Comparison of ENCODE assay signal across 8 cellular contexts in the genomic region with DNA sequence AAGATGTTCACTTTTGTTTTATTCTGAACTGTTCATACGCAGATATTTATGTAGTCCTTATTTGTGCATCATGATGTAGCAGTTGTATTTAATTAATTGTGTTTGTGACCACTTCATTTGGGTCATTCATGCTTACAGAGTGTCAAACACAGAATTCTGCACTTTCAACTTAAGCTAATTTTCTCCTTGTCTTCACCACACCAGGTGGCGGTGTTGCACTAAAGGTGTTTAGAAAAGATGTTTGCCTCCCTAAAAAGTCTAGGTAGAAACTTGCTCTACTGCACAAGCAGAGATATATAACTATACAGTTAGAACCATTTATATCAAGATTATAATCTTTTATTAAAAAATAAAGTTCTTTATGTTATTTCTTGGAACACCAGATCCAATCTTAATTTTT. TPM values are rescaled to one million over a fixed set of nuclear protein-coding genes. Genes with fewer than 3 reads are reported as not detected.
A peak's percentile ranks its signal among the peaks of the same experiment; 100 is the strongest.
DNase-seq lines count a peak whose midpoint lies in the region; ATAC-seq and TF ChIP-seq lines count a peak whose summit lies in the region.

No MANE protein-coding gene starts in this region.

- H4K20me1 ChIP-seq in SU-DHL-6 (ENCODE audit: low read depth, low read length), result no peaks in the 10 kb centered on the region

- no peaks in the 10 kb centered on the region; the same call in 1 of the 2 replicates for H3K27me3 Mint-ChIP-seq in HFFc6 (ENCODE audit: insufficient read depth)

- H3K27ac Mint-ChIP-seq in HFFc6, result no peak overlapping the region

- no peaks in the 10 kb centered on the region for H3K9me2 ChIP-seq in SU-DHL-6 (replicated peaks; ENCODE audit: insufficient read depth, low read length)

- WGBS in mesenchymal stem cell, result no CpG with 5 or more reads among the region's 2 CpGs

- no peaks in the 10 kb centered on the region for H3K4me1 Mint-ChIP-seq in HFFc6 (ENCODE audit: low read depth)

- no peak overlapping the region for H4K91ac ChIP-seq in mesenchymal stem cell (ENCODE audit: low read length)

- H3K27ac ChIP-seq in SU-DHL-6 (ENCODE audit: low read depth, low read length) (no peak overlapping the region), caudate nucleus (ENCODE audit: low read depth, low read length) (no peak overlapping the region), mesenchymal stem cell (ENCODE audit: low read length, poor library complexity, severe bottlenecking) (no peak overlapping the region)

- H3K4me1 ChIP-seq in mesenchymal stem cell (ENCODE audit: control insufficient read depth, insufficient read depth, low read depth, low read length), result no peaks in the 10 kb centered on the region

- H4K8ac ChIP-seq in mesenchymal stem cell (ENCODE audit: low read length), result no peak overlapping the region

- no peak overlapping the region for H3K4me3 ChIP-seq in SU-DHL-6 (ENCODE audit: insufficient read depth, low read length, poor library complexity, severe bottlenecking)
- H3K4me3 ChIP-seq in mesenchymal stem cell (ENCODE audit: insufficient read depth in 1 of 2, low read depth in 1 of 2, low read length in 2 of 2), result no peak overlapping the region

- H3F3A ChIP-seq in SU-DHL-6 (ENCODE audit: insufficient read depth), result no peaks in the 10 kb centered on the region

- TF ChIP-seq CTCF in HFFc6 (IDR thresholded peaks at IDR 0.05) (peak; percentile 20; the same call in 1 of the 2 replicates), SU-DHL-6 (IDR thresholded peaks at IDR 0.05; ENCODE audit: insufficient read depth, low read length, poor library complexity, severe bottlenecking) (peak; percentile 15)

- H3K79me2 ChIP-seq in SU-DHL-6 (ENCODE audit: insufficient read depth, low read length), result no peaks in the 10 kb centered on the region

- no peaks in the 10 kb centered on the region for H3K36me3 Mint-ChIP-seq in HFFc6 (ENCODE audit: low read depth)

- H3K14ac ChIP-seq in mesenchymal stem cell (ENCODE audit: low read length in 2 of 2), result no peak overlapping the region

- H3K36me3 ChIP-seq in SU-DHL-6 (ENCODE audit: low read length) (no peaks in the 10 kb centered on the region), mesenchymal stem cell (ENCODE audit: control insufficient read depth in 1 of 2, insufficient read depth in 2 of 2, low read depth in 1 of 2, low read length in 2 of 2) (no peaks in the 10 kb centered on the region)

- H2AFZ ChIP-seq in SU-DHL-6 (ENCODE audit: low read depth, low read length, severe bottlenecking) (no peak overlapping the region), mesenchymal stem cell (ENCODE audit: low read depth, low read length) (no peak overlapping the region)

- no peaks in the 10 kb centered on the region for H3K79me1 ChIP-seq in mesenchymal stem cell (replicated peaks; ENCODE audit: low read length, poor library complexity, severe bottlenecking)

- H2BK5ac ChIP-seq in mesenchymal stem cell (ENCODE audit: low read depth, low read length, poor library complexity, severe bottlenecking), result no peak overlapping the region

- no peak for ATAC-seq in GM18519 (IDR thresholded peaks at IDR 0.05; ENCODE audit: low FRiP score, unreplicated experiment)

- no peak overlapping the region for H3K18ac ChIP-seq in mesenchymal stem cell (ENCODE audit: low read depth in 1 of 2, low read length in 2 of 2)

- peaks cover 8% of the 10 kb centered on the region for H3K9me3 Mint-ChIP-seq in HFFc6

- no peak overlapping the region for H2BK12ac ChIP-seq in mesenchymal stem cell (ENCODE audit: low read length in 2 of 2)

- DNase-seq in DMS53 (lab: John Stamatoyannopoulos, UW) (peak; percentile 69), HFFc6 (no peak), left kidney (ENCODE audit: low read depth, low spot score) (peak; percentile 46), caudate nucleus (lab: John Stamatoyannopoulos, UW) (no peak), mesenchymal stem cell (no peak), HK-2 (ENCODE audit: unreplicated experiment) (no peak)

- no peak overlapping the region for H2AK5ac ChIP-seq in mesenchymal stem cell (ENCODE audit: low read length, severe bottlenecking)

- no peak overlapping the region for H3K23ac ChIP-seq in mesenchymal stem cell (ENCODE audit: low read length in 2 of 2)

- no peak overlapping the region for H3K4me2 ChIP-seq in SU-DHL-6 (ENCODE audit: low read depth, low read length, poor library complexity, severe bottlenecking)
- no peak overlapping the region for H3K4me2 ChIP-seq in mesenchymal stem cell (ENCODE audit: low read length, poor library complexity, severe bottlenecking)

- H3K9me3 ChIP-seq in SU-DHL-6 (ENCODE audit: insufficient read depth, low read length) (no peaks in the 10 kb centered on the region), mesenchymal stem cell (ENCODE audit: control insufficient read depth, low read length) (no peaks in the 10 kb centered on the region)

- no peak overlapping the region for H3K9ac ChIP-seq in SU-DHL-6 (ENCODE audit: low read length)
- no peak overlapping the region for H3K9ac ChIP-seq in mesenchymal stem cell (ENCODE audit: low read length)

- H2BK120ac ChIP-seq in mesenchymal stem cell (ENCODE audit: low read depth, low read length), result no peak overlapping the region

- no peak overlapping the region for H3K4me3 Mint-ChIP-seq in HFFc6

- no peaks in the 10 kb centered on the region for H3K27me3 ChIP-seq in SU-DHL-6 (ENCODE audit: low read length)
- H3K27me3 ChIP-seq in mesenchymal stem cell (ENCODE audit: control insufficient read depth in 1 of 2, insufficient read depth in 1 of 2, low read length in 2 of 2), result peaks cover 0 to 6% of the 10 kb centered on the region in 2 experiments

- no peak overlapping the region for H3K4ac ChIP-seq in mesenchymal stem cell (ENCODE audit: low read depth in 1 of 2, low read length in 2 of 2)

- H2BK15ac ChIP-seq in mesenchymal stem cell (ENCODE audit: low read depth, poor library complexity, severe bottlenecking), result no peak overlapping the region

RNA-seq across cellular contexts. Expression of gene TAS2R38, which starts 1.3 kb away (rescaled TPM):
- not detected for total RNA-seq in HFFc6 (2021; fragmentation: NEBNext Ultra II Directional; extraction: Animal tissue kit (Norgen Biotek cat#: 25700))
- not detected for polyA plus RNA-seq in mesenchymal stem cell (2013, experiment 1 of 2)
- not detected for polyA plus RNA-seq in mesenchymal stem cell (2013, experiment 2 of 2)

RNA-seq across cellular contexts. Expression of gene MGAM, which starts 20.8 kb away (rescaled TPM):
- under 1 TPM in 5 of 6 experiments, not detected in 1; 0.03 to 0.07 (median 0.05) TPM for total RNA-seq in HFFc6 (2021; fragmentation: NEBNext Ultra II Directional; extraction: Animal tissue kit (Norgen Biotek cat#: 25700))
- polyA plus RNA-seq in mesenchymal stem cell (2013, experiment 1 of 2), result 0.01 TPM
- polyA plus RNA-seq in mesenchymal stem cell (2013, experiment 2 of 2), result not detected

RNA-seq across cellular contexts. Expression of gene CLEC5A, which starts 28.1 kb away (rescaled TPM):
- not detected for total RNA-seq in HFFc6 (2021; fragmentation: NEBNext Ultra II Directional; extraction: Animal tissue kit (Norgen Biotek cat#: 25700))
- polyA plus RNA-seq in mesenchymal stem cell (2013, experiment 1 of 2), result not detected
- polyA plus RNA-seq in mesenchymal stem cell (2013, experiment 2 of 2), result not detected

RNA-seq across cellular contexts. Expression of gene OR9A4, which starts 58.6 kb away (rescaled TPM):
- total RNA-seq in HFFc6 (2021; fragmentation: NEBNext Ultra II Directional; extraction: Animal tissue kit (Norgen Biotek cat#: 25700)), result not detected
- polyA plus RNA-seq in mesenchymal stem cell (2013, experiment 1 of 2), result not detected
- polyA plus RNA-seq in mesenchymal stem cell (2013, experiment 2 of 2), result not detected

Comparison
In these comparisons a context has a peak if more than half of its experiments do, and no peak if none do; other contexts are left out.
1. DNase-seq: peak in DMS53 (single experiment) and left kidney (single experiment); none in HFFc6 (single experiment), caudate nucleus (0 of 61), mesenchymal stem cell (single experiment) and HK-2 (single experiment).